Comparison of ENCODE assay signal across 24 cellular contexts in genomic region chr9:115200711-115201505, GRCh38.
DNase-seq lines count a peak whose midpoint lies in the region; ATAC-seq, FAIRE-seq and TF ChIP-seq lines count a peak whose summit lies in the region.
"Had no signal": no experiment of that assay in that cellular context is flagged by ENCODE, and none has a peak within 500 bp of the region (broad histone marks: within the 10 kb centered on the region; RNA-seq: fewer than 3 reads in every experiment).

No MANE protein-coding gene starts in this region.

- no peaks in the 10 kb centered on the region for H4K20me1 ChIP-seq in astrocyte (ENCODE audit: insufficient read depth, low read length)

- peaks cover 52% of the 10 kb centered on the region for H3K4me1 Mint-ChIP-seq in astrocyte (ENCODE audit: low read depth, unreplicated experiment)
- H3K4me1 Mint-ChIP-seq: naive thymus-derived CD8-positive, alpha-beta T cell had no signal

- H3K9me3 Mint-ChIP-seq in astrocyte (ENCODE audit: unreplicated experiment) = no peaks in the 10 kb centered on the region
- H3K9me3 Mint-ChIP-seq: CD8-positive, alpha-beta T cell; naive thymus-derived CD8-positive, alpha-beta T cell had no signal

- H3K27me3 Mint-ChIP-seq in astrocyte (ENCODE audit: low read depth, unreplicated experiment) = no peaks in the 10 kb centered on the region

- H3K4me1 ChIP-seq in astrocyte (ENCODE audit: insufficient read depth, low read length) (peaks cover 33% of the 10 kb centered on the region), mucosa of descending colon (ENCODE audit: low read depth) (no peaks in the 10 kb centered on the region), subcutaneous abdominal adipose tissue (ENCODE audit: control insufficient read depth in 5 of 5, insufficient read depth in 5 of 5, low read length in 5 of 5) (peaks cover 0 to 12% (median 9%) of the 10 kb centered on the region in 5 donors)
- H3K4me1 ChIP-seq: HAP-1 had no signal

- H3K9me3 ChIP-seq in astrocyte (ENCODE audit: insufficient read depth, low read depth, low read length) = no peaks in the 10 kb centered on the region
- H3K9me3 ChIP-seq in mucosa of descending colon = no peaks in the 10 kb centered on the region
- H3K9me3 ChIP-seq in subcutaneous abdominal adipose tissue (ENCODE audit: control insufficient read depth in 5 of 5, low read length in 5 of 5) = no peaks in the 10 kb centered on the region
- H3K9me3 ChIP-seq: HAP-1, SK-N-SH, tibial nerve had no signal

- peak; percentile 63 for DNase-seq in GM03348 (ENCODE audit: low spot score)
- DNase-seq in astrocyte (ENCODE audit: low read depth) = peak; percentile 63
- DNase-seq in mucosa of descending colon = no peak
- no peak for DNase-seq in GM19240 (ENCODE audit: insufficient read length, low spot score)
- no peak for DNase-seq in GM13976 (ENCODE audit: low spot score)
- no peak for DNase-seq in activated T-cell treated with anti-CD3 and anti-CD28 coated beads for 4 hours
- DNase-seq: amygdala; CD8-positive, alpha-beta T cell; cerebellar nuclear complex; DND-41; effector CD8-positive, alpha-beta T cell; naive thymus-derived CD8-positive, alpha-beta T cell; NCI-H2171 treated with DMSO at 0.1 percent for 48 hours; SK-N-SH had no signal

- intact Hi-C loops in mucosa of descending colon (cut with DNase I, micrococcal nuclease) = loop anchor here in 1 of 2 donors (10.0 kb wide), 1 partner anchor 156 kb away; no protein-coding TSS in a partner anchor

- in situ Hi-C loops in GM13976 (cut with MboI; ENCODE audit: low sequenced_read_pairs, unreplicated experiment) = loop anchor here (10.0 kb wide), 1 partner anchor 166 kb away; no protein-coding TSS in a partner anchor

- no peaks in the 10 kb centered on the region for H3K79me2 ChIP-seq in astrocyte (ENCODE audit: insufficient read depth, low read length)
- H3K79me2 ChIP-seq: hepatocyte had no signal

- no peak overlapping the region for H3K9ac ChIP-seq in astrocyte (ENCODE audit: low read length)
- H3K9ac ChIP-seq in subcutaneous abdominal adipose tissue (ENCODE audit: low read length in 5 of 5) = no peak overlapping the region
- H3K9ac ChIP-seq: SK-N-SH had no signal

- H2AFZ ChIP-seq in astrocyte (ENCODE audit: low read depth, low read length) = no peak overlapping the region
- H2AFZ ChIP-seq: hepatocyte had no signal

- no peaks in the 10 kb centered on the region for H3K27me3 ChIP-seq in astrocyte (ENCODE audit: insufficient read depth, low read length)
- no peaks in the 10 kb centered on the region for H3K27me3 ChIP-seq in subcutaneous abdominal adipose tissue (ENCODE audit: control insufficient read depth in 5 of 5, insufficient read depth in 4 of 5, low read length in 5 of 5)
- H3K27me3 ChIP-seq: hepatocyte, tibial nerve had no signal

- H3K4me3 Mint-ChIP-seq in astrocyte (ENCODE audit: unreplicated experiment) = no peak overlapping the region
- H3K4me3 Mint-ChIP-seq: CD8-positive, alpha-beta T cell; naive thymus-derived CD8-positive, alpha-beta T cell had no signal

- H3K4me2 ChIP-seq in astrocyte (ENCODE audit: low read length) = no peak overlapping the region
- H3K4me2 ChIP-seq: hepatocyte, SK-N-SH had no signal

- no peaks in the 10 kb centered on the region for H3K36me3 Mint-ChIP-seq in astrocyte (ENCODE audit: low read depth, unreplicated experiment)
- H3K36me3 Mint-ChIP-seq: CD8-positive, alpha-beta T cell; naive thymus-derived CD8-positive, alpha-beta T cell had no signal

- H3K27ac Mint-ChIP-seq in astrocyte (ENCODE audit: unreplicated experiment) = no peak overlapping the region
- H3K27ac Mint-ChIP-seq: CD8-positive, alpha-beta T cell; naive thymus-derived CD8-positive, alpha-beta T cell had no signal

- H3K27ac ChIP-seq in astrocyte (ENCODE audit: low read depth, low read length) (no peak overlapping the region), subcutaneous abdominal adipose tissue (ENCODE audit: low read depth, low read length) (peak overlapping the region; percentile 14)
- H3K27ac ChIP-seq: hepatocyte had no signal

- no peak overlapping the region for H3K4me3 ChIP-seq in astrocyte (ENCODE audit: insufficient read depth, low read depth, low read length)
- no peak overlapping the region for H3K4me3 ChIP-seq in mucosa of descending colon
- H3K4me3 ChIP-seq in subcutaneous abdominal adipose tissue (ENCODE audit: low read depth in 1 of 5, low read length in 5 of 5) = no peak overlapping the region
- H3K4me3 ChIP-seq: HAP-1, hepatocyte, K562, lung, tibial nerve had no signal

- no peak for TF ChIP-seq CTCF in astrocyte (IDR thresholded peaks at IDR 0.05; ENCODE audit: insufficient read depth, low read depth, low read length)
- no peak for TF ChIP-seq CTCF in mucosa of descending colon (IDR thresholded peaks at IDR 0.05)
- no peak for TF ChIP-seq CTCF in GM13976 (IDR thresholded peaks at IDR 0.05; ENCODE audit: borderline replicate concordance, control extremely low read depth, extremely low read depth, insufficient read depth, missing control alignments)

- FAIRE-seq in astrocyte (lab: Jason Lieb, UNC) = peak; percentile 63
- FAIRE-seq: GM19239, islet of Langerhans, K562, RCC 7860 had no signal

- H3K36me3 ChIP-seq in astrocyte (ENCODE audit: insufficient read depth, low read length) (no peaks in the 10 kb centered on the region), mucosa of descending colon (ENCODE audit: low read depth) (no peaks in the 10 kb centered on the region), subcutaneous abdominal adipose tissue (ENCODE audit: control insufficient read depth in 5 of 5, insufficient read depth in 5 of 5, low read length in 5 of 5) (no peaks in the 10 kb centered on the region)
- H3K36me3 ChIP-seq: HAP-1, tibial nerve had no signal

- ATAC-seq in mucosa of descending colon (peak; percentile 36), HG03460 (IDR thresholded peaks at IDR 0.05; ENCODE audit: unreplicated experiment) (no peak)
- ATAC-seq: CD8-positive, alpha-beta T cell; K562; naive thymus-derived CD8-positive, alpha-beta T cell had no signal

Comparison
In these comparisons a context has a peak if more than half of its experiments do, and no peak if none do; other contexts are left out.
1. DNase-seq: peak in GM03348 (single experiment) and astrocyte (single experiment); none in mucosa of descending colon (0 of 3), GM19240 (single experiment), GM13976 (single experiment) and activated T-cell treated with anti-CD3 and anti-CD28 coated beads for 4 hours (single experiment).